In genomic region chr6:63640062-63640461, GRCh38 we compare ENCODE assay signal across 12 cellular contexts. TPM values are rescaled to one million over a fixed set of nuclear protein-coding genes. Genes with fewer than 3 reads are reported as not detected.
DNase-seq lines count a peak whose midpoint lies in the region; ATAC-seq, FAIRE-seq and TF ChIP-seq lines count a peak whose summit lies in the region.
"Had no signal": no experiment of that assay in that cellular context is flagged by ENCODE, and none has a peak within 500 bp of the region (broad histone marks: within the 10 kb centered on the region; RNA-seq: fewer than 3 reads in every experiment).

No MANE protein-coding gene starts in this region.

- WGBS in heart left ventricle, 4 donors, result 38 to 55% (median 43%) methylated on average over 2 of the region's 2 CpGs

- intact Hi-C loops in heart left ventricle (cut with DNase I), result no loop called here

- peaks cover 6 to 78% (median 58%) of the 10 kb centered on the region in 12 donors for H3K4me1 ChIP-seq in heart left ventricle

- H3K4me1 Mint-ChIP-seq in T-helper 17 cell (peaks cover 49% of the 10 kb centered on the region), memory B cell (peaks cover 42% of the 10 kb centered on the region), chondrocyte (ENCODE audit: low read depth) (peaks cover 51% of the 10 kb centered on the region)
- H3K4me1 Mint-ChIP-seq in T-helper 2 cell treated with Interferon-gamma antibody and Interleukin-4, amounts not matched to agents 5 μg/mL and 100 μg/mL, for 36 hours (ENCODE audit: low read depth), result peaks cover 48% of the 10 kb centered on the region

- no peak for TF ChIP-seq POLR2A in heart left ventricle (IDR thresholded peaks at IDR 0.05)

- H3K4me3 ChIP-seq in heart left ventricle, result no peak overlapping the region
- H3K4me3 ChIP-seq: lung had no signal

- H3K27me3 ChIP-seq in heart left ventricle, result no peaks in the 10 kb centered on the region

- H3K36me3 ChIP-seq in heart left ventricle, result peaks cover 0 to 10% (median 0%) of the 10 kb centered on the region in 9 donors

- H3K9me3 Mint-ChIP-seq in memory B cell, result no peaks in the 10 kb centered on the region
- no peaks in the 10 kb centered on the region for H3K9me3 Mint-ChIP-seq in T-helper 2 cell treated with Interferon-gamma antibody and Interleukin-4, amounts not matched to agents 5 μg/mL and 100 μg/mL, for 36 hours
- H3K9me3 Mint-ChIP-seq in chondrocyte (ENCODE audit: low read depth), result no peaks in the 10 kb centered on the region

- DNase-seq in AG08396 (ENCODE audit: low spot score) (peak; percentile 34), GM19239 (ENCODE audit: insufficient read length, low spot score) (no peak), T-helper 17 cell (no peak), memory B cell (ENCODE audit: low spot score in 2 of 2) (no peak), heart left ventricle (no peak), mesenteric fat pad (ENCODE audit: low spot score) (no peak), chondrocyte (ENCODE audit: low spot score) (no peak)
- no peak for DNase-seq in T-helper 2 cell treated with Interferon-gamma antibody and Interleukin-4, amounts not matched to agents 5 μg/mL and 100 μg/mL, for 36 hours (ENCODE audit: low spot score)
- DNase-seq: activated gamma-delta T cell treated with Interleukin-2 at 50 U/mL for 16 hours, DMS79 treated with DMSO at 0.1 percent for 48 hours had no signal

- H3K27ac Mint-ChIP-seq in T-helper 17 cell (no peak overlapping the region), memory B cell (no peak overlapping the region), chondrocyte (ENCODE audit: unreplicated experiment) (no peak overlapping the region)
- H3K27ac Mint-ChIP-seq in T-helper 2 cell treated with Interferon-gamma antibody and Interleukin-4, amounts not matched to agents 5 μg/mL and 100 μg/mL, for 36 hours, result no peak overlapping the region

- no peak overlapping the region for H3K27ac ChIP-seq in heart left ventricle

- H3K9me3 ChIP-seq in T-helper 17 cell (ENCODE audit: control insufficient read depth, low read length, poor library complexity, severe bottlenecking) (no peaks in the 10 kb centered on the region), heart left ventricle (no peaks in the 10 kb centered on the region)

- peak; percentile 78 for FAIRE-seq in GM19239 (lab: Jason Lieb, UNC)
- FAIRE-seq: endothelial cell of umbilical vein had no signal

- H3K4me3 Mint-ChIP-seq in T-helper 17 cell, result peak overlapping the region; percentile 31
- peak overlapping the region; percentile 4 for H3K4me3 Mint-ChIP-seq in memory B cell
- no peak overlapping the region for H3K4me3 Mint-ChIP-seq in T-helper 2 cell treated with Interferon-gamma antibody and Interleukin-4, amounts not matched to agents 5 μg/mL and 100 μg/mL, for 36 hours
- H3K4me3 Mint-ChIP-seq in chondrocyte (ENCODE audit: unreplicated experiment), result no peak overlapping the region

- TF ChIP-seq CTCF in heart left ventricle (IDR thresholded peaks at IDR 0.05) (no peak), chondrocyte (IDR thresholded peaks at IDR 0.05) (no peak)

- H3K27me3 Mint-ChIP-seq in T-helper 17 cell (no peaks in the 10 kb centered on the region), memory B cell (no peaks in the 10 kb centered on the region), chondrocyte (ENCODE audit: low read depth) (no peaks in the 10 kb centered on the region)
- H3K27me3 Mint-ChIP-seq in T-helper 2 cell treated with Interferon-gamma antibody and Interleukin-4, amounts not matched to agents 5 μg/mL and 100 μg/mL, for 36 hours (ENCODE audit: low read depth), result no peaks in the 10 kb centered on the region

- H3K36me3 Mint-ChIP-seq in T-helper 17 cell (ENCODE audit: low read depth) (peaks cover 2% of the 10 kb centered on the region), memory B cell (peaks cover 3% of the 10 kb centered on the region), chondrocyte (ENCODE audit: low read depth) (no peaks in the 10 kb centered on the region)
- peaks cover 4% of the 10 kb centered on the region for H3K36me3 Mint-ChIP-seq in T-helper 2 cell treated with Interferon-gamma antibody and Interleukin-4, amounts not matched to agents 5 μg/mL and 100 μg/mL, for 36 hours (ENCODE audit: low read depth)

- ATAC-seq in T-helper 17 cell (no peak), memory B cell (ENCODE audit: low read depth) (no peak), heart left ventricle (no peak)

RNA-seq across cellular contexts. Expression of gene PHF3, which starts 4.5 kb away (rescaled TPM):
- total RNA-seq in T-helper 17 cell (10 to 100 TPM; 87.6 to 88.3 TPM), heart left ventricle (10 to 100 TPM; 27.3 to 53.5 (median 34.4) TPM), mesenteric fat pad (41.2 TPM), chondrocyte (34.6 to 42.1 TPM (median 34.7 TPM) in 3 replicates)
- 1 to 10 TPM; 5.3 to 8.5 TPM for polyA plus RNA-seq in heart left ventricle

Comparison
In these comparisons a context has a peak if more than half of its experiments do, and no peak if none do; other contexts are left out.
1. H3K4me3 Mint-ChIP-seq: peak in T-helper 17 cell (single experiment) and memory B cell (single experiment); none in T-helper 2 cell treated with Interferon-gamma antibody and Interleukin-4, amounts not matched to agents 5 μg/mL and 100 μg/mL, for 36 hours (single experiment) and chondrocyte (single experiment).